In the genomic region with DNA sequence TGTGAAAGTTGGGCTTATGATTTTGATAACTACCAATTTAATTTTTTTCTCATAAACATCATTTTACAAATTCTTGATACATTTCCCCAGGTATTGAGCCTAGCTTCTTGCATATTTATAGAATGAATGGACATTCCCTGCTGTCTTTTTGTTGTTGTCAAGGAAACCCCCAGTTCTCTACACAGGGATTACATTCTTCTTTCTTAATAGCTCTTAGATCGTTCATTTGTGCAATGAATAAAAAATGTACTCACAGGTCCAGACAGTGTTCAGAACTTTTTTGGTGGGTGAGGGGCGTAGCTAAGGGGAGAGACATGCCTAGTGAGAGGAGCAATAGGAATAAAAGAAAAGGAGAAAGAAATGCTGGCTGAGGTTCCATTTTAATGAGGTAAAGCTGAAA, we compare ENCODE assay signal across 1 cellular context.
TF ChIP-seq lines count a peak whose summit lies in the region.

No MANE protein-coding gene starts in this region.

TF ChIP-seq in neural cell, 6 proteins besides CTCF, POLR2A, EP300 and RAD21 (continued from another document):
- TF ChIP-seq, protein P1, sequence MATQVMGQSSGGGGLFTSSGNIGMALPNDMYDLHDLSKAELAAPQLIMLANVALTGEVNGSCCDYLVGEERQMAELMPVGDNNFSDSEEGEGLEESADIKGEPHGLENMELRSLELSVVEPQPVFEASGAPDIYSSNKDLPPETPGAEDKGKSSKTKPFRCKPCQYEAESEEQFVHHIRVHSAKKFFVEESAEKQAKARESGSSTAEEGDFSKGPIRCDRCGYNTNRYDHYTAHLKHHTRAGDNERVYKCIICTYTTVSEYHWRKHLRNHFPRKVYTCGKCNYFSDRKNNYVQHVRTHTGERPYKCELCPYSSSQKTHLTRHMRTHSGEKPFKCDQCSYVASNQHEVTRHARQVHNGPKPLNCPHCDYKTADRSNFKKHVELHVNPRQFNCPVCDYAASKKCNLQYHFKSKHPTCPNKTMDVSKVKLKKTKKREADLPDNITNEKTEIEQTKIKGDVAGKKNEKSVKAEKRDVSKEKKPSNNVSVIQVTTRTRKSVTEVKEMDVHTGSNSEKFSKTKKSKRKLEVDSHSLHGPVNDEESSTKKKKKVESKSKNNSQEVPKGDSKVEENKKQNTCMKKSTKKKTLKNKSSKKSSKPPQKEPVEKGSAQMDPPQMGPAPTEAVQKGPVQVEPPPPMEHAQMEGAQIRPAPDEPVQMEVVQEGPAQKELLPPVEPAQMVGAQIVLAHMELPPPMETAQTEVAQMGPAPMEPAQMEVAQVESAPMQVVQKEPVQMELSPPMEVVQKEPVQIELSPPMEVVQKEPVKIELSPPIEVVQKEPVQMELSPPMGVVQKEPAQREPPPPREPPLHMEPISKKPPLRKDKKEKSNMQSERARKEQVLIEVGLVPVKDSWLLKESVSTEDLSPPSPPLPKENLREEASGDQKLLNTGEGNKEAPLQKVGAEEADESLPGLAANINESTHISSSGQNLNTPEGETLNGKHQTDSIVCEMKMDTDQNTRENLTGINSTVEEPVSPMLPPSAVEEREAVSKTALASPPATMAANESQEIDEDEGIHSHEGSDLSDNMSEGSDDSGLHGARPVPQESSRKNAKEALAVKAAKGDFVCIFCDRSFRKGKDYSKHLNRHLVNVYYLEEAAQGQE (IDR thresholded peaks at IDR 0.05; ENCODE audit: borderline replicate concordance), result no peak
